In the genomic region with DNA sequence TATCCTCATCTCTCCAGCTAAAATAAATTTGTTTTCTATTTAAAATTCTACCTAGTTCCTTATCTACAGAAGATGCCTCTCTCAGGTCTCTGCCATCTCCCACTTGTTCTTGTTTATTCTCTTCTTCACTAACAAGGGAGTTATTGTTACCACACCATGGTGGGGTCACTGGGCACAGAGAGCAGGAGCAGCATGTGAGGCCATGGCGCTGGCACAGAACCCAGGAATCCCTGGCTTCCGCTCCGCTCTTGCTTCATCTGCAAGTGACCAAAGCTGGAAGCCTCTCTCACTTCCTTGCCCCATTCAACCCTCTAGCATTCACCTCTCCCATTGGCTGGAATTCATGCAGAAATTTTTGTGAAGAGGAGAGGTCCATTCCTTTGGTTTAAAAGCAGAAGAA, we compare ENCODE assay signal across 26 cellular contexts.
A peak's percentile ranks its signal among the peaks of the same experiment; 100 is the strongest.
DNase-seq lines count a peak whose midpoint lies in the region; ATAC-seq and TF ChIP-seq lines count a peak whose summit lies in the region.
"Had no signal": no experiment of that assay in that cellular context is flagged by ENCODE, and none has a peak within 500 bp of the region (broad histone marks: within the 10 kb centered on the region; RNA-seq: fewer than 3 reads in every experiment).

No MANE protein-coding gene starts in this region.

- no peak overlapping the region for H4K5ac ChIP-seq in mesendoderm (ENCODE audit: low read length)

- H3K9me3 ChIP-seq in heart left ventricle, result no peaks in the 10 kb centered on the region
- H3K9me3 ChIP-seq: lower lobe of right lung, neutrophil, spleen, suprapubic skin, vagina had no signal

- DNase-seq in caudate nucleus (lab: John Stamatoyannopoulos, UW) (peak in 57 of 61 donors; percentile 36 to 91 (median 77)), heart left ventricle (peak in 1 of 5 donors; percentile 47), middle frontal gyrus (ENCODE audit: extremely low spot score, low spot score) (peak; percentile 70), superior temporal gyrus (ENCODE audit: extremely low spot score) (peak; percentile 95), COLO668 (lab: John Stamatoyannopoulos, UW; ENCODE audit: unreplicated experiment) (no peak), mesendoderm (no peak), NCI-H510A treated with DMSO at 0.1 percent for 48 hours (lab: John Stamatoyannopoulos, UW) (no peak)
- DNase-seq: activated CD4-positive, alpha-beta T cell treated with anti-CD3 and anti-CD28 coated beads for 36 hours; activated CD8-positive, alpha-beta memory T cell treated with anti-CD3 and anti-CD28 coated beads for 24 hours; activated gamma-delta T cell; activated T-cell treated with anti-CD3 and anti-CD28 coated beads, Interleukin-2, amount 50 U/mL, for 1 hour; CD4-positive, CD25-positive, alpha-beta regulatory T cell; dermis blood vessel endothelial cell; lower lobe of right lung; NCI-H1092; NCI-H2081; NCI-H82; spleen; stimulated activated CD4-positive, alpha-beta T cell treated with anti-CD3 and anti-CD28 coated beads, Interleukin-2, amount 100 ng/mL, for 48 hours; T-helper 2 cell had no signal

- no peak overlapping the region for H2BK15ac ChIP-seq in mesendoderm (replicated peaks; ENCODE audit: low read depth)

- no peak for TF ChIP-seq POLR2A in heart left ventricle (IDR thresholded peaks at IDR 0.05)

- H3K4ac ChIP-seq in mesendoderm (ENCODE audit: low read depth, low read length), result no peak overlapping the region

- no peak overlapping the region for H2BK5ac ChIP-seq in mesendoderm (ENCODE audit: low read length)

- H3K27ac ChIP-seq in caudate nucleus (ENCODE audit: low read depth, low read length), result peak overlapping the region; percentile 94
- peak overlapping the region in 7 of 12 donors; percentile 17 to 61 (median 46) for H3K27ac ChIP-seq in heart left ventricle
- H3K27ac ChIP-seq in mesendoderm (ENCODE audit: low read depth, low read length), result no peak overlapping the region
- H3K27ac ChIP-seq: lower lobe of right lung, neutrophil, RWPE1, spleen, suprapubic skin, vagina had no signal

- ATAC-seq in heart left ventricle, result peak; percentile 57 to 79 (median 70)
- ATAC-seq: activated CD4-positive, alpha-beta T cell treated with anti-CD3 and anti-CD28 coated beads for 36 hours; lower lobe of right lung; SK-N-SH treated with all-trans-retinoic acid at 6 μM for 48 hours; stimulated activated effector memory CD8-positive, alpha-beta T cell treated with anti-CD3 and anti-CD28 coated beads, Interleukin-12 subunit alpha, Interleukin-12 subunit beta, amount 100 ng/mL, for 72 hours had no signal

- no peak overlapping the region for H3K9ac ChIP-seq in mesendoderm (ENCODE audit: low read length)

- H3K79me1 ChIP-seq in mesendoderm (ENCODE audit: low read length), result no peaks in the 10 kb centered on the region

- WGBS in heart left ventricle, 4 donors, result 70 to 95% (median 85%) methylated on average over 3 of the region's 3 CpGs
- no CpG with 5 or more reads among the region's 3 CpGs for WGBS in mesendoderm (ENCODE audit: extremely low coverage, insufficient coverage, low lambda C conversion rate)

- H3K56ac ChIP-seq in mesendoderm (ENCODE audit: low read length), result no peak overlapping the region

- H3K4me3 ChIP-seq in heart left ventricle, result no peak overlapping the region
- H3K4me3 ChIP-seq in mesendoderm (ENCODE audit: low read length), result no peak overlapping the region
- H3K4me3 ChIP-seq: lower lobe of right lung, spleen, suprapubic skin, vagina had no signal

- H2AK5ac ChIP-seq in mesendoderm (ENCODE audit: low read length), result no peak overlapping the region

- H3K27me3 ChIP-seq in heart left ventricle (no peaks in the 10 kb centered on the region), mesendoderm (ENCODE audit: insufficient read depth, low read length, poor library complexity) (no peaks in the 10 kb centered on the region)
- H3K27me3 ChIP-seq: neutrophil, vagina had no signal

- no peak for TF ChIP-seq CTCF in heart left ventricle (IDR thresholded peaks at IDR 0.05)

- no peak overlapping the region for H4K8ac ChIP-seq in mesendoderm (ENCODE audit: low read depth, low read length)

- H3K18ac ChIP-seq in mesendoderm (ENCODE audit: low read length), result no peak overlapping the region

- no peak overlapping the region for H3K23ac ChIP-seq in mesendoderm (ENCODE audit: low read length)

- H3K4me1 ChIP-seq in heart left ventricle, result peaks cover 0 to 15% (median 4%) of the 10 kb centered on the region in 12 donors
- no peaks in the 10 kb centered on the region for H3K4me1 ChIP-seq in mesendoderm (ENCODE audit: control insufficient read depth, low read depth, low read length)
- H3K4me1 ChIP-seq: lower lobe of right lung, spleen, suprapubic skin, vagina had no signal

- H3K4me2 ChIP-seq in mesendoderm (ENCODE audit: low read length), result no peak overlapping the region

- H3K36me3 ChIP-seq in heart left ventricle, result no peaks in the 10 kb centered on the region
- no peaks in the 10 kb centered on the region for H3K36me3 ChIP-seq in mesendoderm (ENCODE audit: control insufficient read depth, insufficient read depth, low read length)
- H3K36me3 ChIP-seq: lower lobe of right lung, neutrophil, spleen, suprapubic skin, vagina had no signal

- no peaks in the 10 kb centered on the region for H3K79me2 ChIP-seq in mesendoderm (ENCODE audit: control insufficient read depth, insufficient read depth, low read length)

- no peak overlapping the region for H2BK120ac ChIP-seq in mesendoderm (ENCODE audit: low read depth, low read length)

- intact Hi-C loops in heart left ventricle (cut with DNase I), result loop anchor here in 1 of 10 donors (10.0 kb wide), 1 partner anchor 116 kb away; no protein-coding TSS in a partner anchor

Comparison
In these comparisons a context has a peak if more than half of its experiments do, and no peak if none do; other contexts are left out.
1. DNase-seq: peak in caudate nucleus (57 of 61), middle frontal gyrus (single experiment) and superior temporal gyrus (single experiment); none in COLO668 (single experiment), mesendoderm (single experiment) and NCI-H510A treated with DMSO at 0.1 percent for 48 hours (single experiment).